Comparison of ENCODE assay signal across 8 cellular contexts in the genomic region with DNA sequence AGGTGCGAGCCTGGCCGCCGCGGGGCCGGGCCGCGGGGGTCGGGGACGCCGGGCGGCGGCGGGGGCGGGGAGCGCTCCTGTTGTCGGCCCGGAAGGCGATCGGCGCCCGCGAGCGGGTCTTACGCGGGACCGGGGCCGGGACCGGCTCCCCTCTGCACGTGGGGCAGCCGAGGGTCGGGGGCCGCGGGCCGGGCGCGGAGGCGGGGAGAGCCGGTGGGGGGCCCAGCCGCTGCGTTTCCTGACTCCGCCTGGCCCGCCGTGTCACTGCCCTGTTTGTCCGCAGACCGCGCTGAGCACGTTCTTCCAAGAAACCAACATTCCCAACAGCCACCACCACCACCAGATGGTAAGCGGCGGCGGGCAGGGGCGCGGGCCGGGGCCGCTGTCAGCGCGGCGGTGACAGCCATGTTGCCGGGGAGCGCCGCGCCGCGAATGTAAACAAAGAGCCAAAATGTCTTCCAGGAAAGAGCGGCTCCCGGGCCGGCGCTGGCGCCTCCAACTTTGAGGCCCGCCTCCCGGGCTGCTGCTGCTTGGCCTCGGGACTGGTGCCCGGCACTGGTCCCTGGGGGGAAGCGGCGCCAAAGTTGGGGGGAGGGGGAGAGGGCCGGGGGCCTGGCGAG. TPM values are rescaled to one million over a fixed set of nuclear protein-coding genes. Genes with fewer than 3 reads are reported as not detected.
DNase-seq lines count a peak whose midpoint lies in the region; ATAC-seq and TF ChIP-seq lines count a peak whose summit lies in the region.

No MANE protein-coding gene starts in this region.

- H3K36me3 Mint-ChIP-seq in naive thymus-derived CD4-positive, alpha-beta T cell: peaks cover 0 to 38% (median 9%) of the 10 kb centered on the region in 5 donors

- H3K9me3 ChIP-seq in esophagus squamous epithelium: no peaks in the 10 kb centered on the region
- H3K9me3 ChIP-seq in naive thymus-derived CD4-positive, alpha-beta T cell (ENCODE audit: control insufficient read depth in 2 of 3, low read length in 3 of 3): no peaks in the 10 kb centered on the region

- WGBS in esophagus squamous epithelium, 2 donors: no CpG with 5 or more reads among the region's 76 CpGs

- H3K9me3 Mint-ChIP-seq in naive thymus-derived CD4-positive, alpha-beta T cell: no peaks in the 10 kb centered on the region

- peak overlapping the region; percentile 89 to 99 (median 94) for H3K4me3 ChIP-seq in esophagus squamous epithelium
- H3K4me3 ChIP-seq in naive thymus-derived CD4-positive, alpha-beta T cell (ENCODE audit: low read length): peak overlapping the region; percentile 71

- intact Hi-C loops in esophagus squamous epithelium (cut with DNase I): no loop called here
- intact Hi-C loops in naive thymus-derived CD4-positive, alpha-beta T cell (cut with micrococcal nuclease): loop anchor here (1.0 to 5.0 kb wide), 9 partner anchors 9 to 483 kb away; partner anchors contain the start of genes FOXJ1 (in 1 of the 2), UNK (in 1 of the 2) and WBP2 (in 1 of the 2)

- peak overlapping the region; percentile 81 to 96 (median 93) for H3K27ac Mint-ChIP-seq in naive thymus-derived CD4-positive, alpha-beta T cell

- peaks cover 0 to 3% (median 0%) of the 10 kb centered on the region in 5 donors for H3K27me3 Mint-ChIP-seq in naive thymus-derived CD4-positive, alpha-beta T cell

- H3K4me1 ChIP-seq in esophagus squamous epithelium: peaks cover 60 to 83% (median 64%) of the 10 kb centered on the region in 3 donors
- peaks cover 48 to 60% of the 10 kb centered on the region in 2 donors for H3K4me1 ChIP-seq in naive thymus-derived CD4-positive, alpha-beta T cell (ENCODE audit: control insufficient read depth in 2 of 2, insufficient read depth in 2 of 2, low read length in 2 of 2)

- H3K4me3 Mint-ChIP-seq in naive thymus-derived CD4-positive, alpha-beta T cell: peak overlapping the region; percentile 87 to 95 (median 92)

- DNase-seq in NCI-H1092 treated with DMSO at 0.1 percent for 48 hours (lab: John Stamatoyannopoulos, UW) (peak; percentile 34), NCI-H1092 (lab: John Stamatoyannopoulos, UW) (no peak), NCI-H146 (lab: John Stamatoyannopoulos, UW) (peak; percentile 56), esophagus squamous epithelium (lab: John Stamatoyannopoulos, UW) (no peak), DMS79 (lab: John Stamatoyannopoulos, UW) (no peak), DMS153 treated with DMSO at 0.1 percent for 48 hours (lab: John Stamatoyannopoulos, UW; ENCODE audit: unreplicated experiment) (no peak)
- peak; percentile 63 to 69 for DNase-seq in activated T-cell treated with anti-CD3 and anti-CD28 coated beads, Interleukin-2, amount 50 U/mL, for 48 hours
- DNase-seq in naive thymus-derived CD4-positive, alpha-beta T cell: peak; percentile 48 to 74 (median 66)

- H3K36me3 ChIP-seq in esophagus squamous epithelium: peaks cover 0 to 21% (median 9%) of the 10 kb centered on the region in 3 donors
- peaks cover 0 to 31% (median 0%) of the 10 kb centered on the region in 3 experiments for H3K36me3 ChIP-seq in naive thymus-derived CD4-positive, alpha-beta T cell (ENCODE audit: control insufficient read depth in 2 of 3, insufficient read depth in 3 of 3, low read length in 3 of 3)

- H3K27ac ChIP-seq in esophagus squamous epithelium: peak overlapping the region; percentile 98 to 100 (median 98)
- peak overlapping the region; percentile 92 for H3K27ac ChIP-seq in naive thymus-derived CD4-positive, alpha-beta T cell (ENCODE audit: low read depth, low read length)

- no peaks in the 10 kb centered on the region for H3K27me3 ChIP-seq in esophagus squamous epithelium
- no peaks in the 10 kb centered on the region for H3K27me3 ChIP-seq in naive thymus-derived CD4-positive, alpha-beta T cell (ENCODE audit: control insufficient read depth in 2 of 2, insufficient read depth in 2 of 2, low read length in 2 of 2)

- H3K4me1 Mint-ChIP-seq in naive thymus-derived CD4-positive, alpha-beta T cell: peaks cover 47 to 69% (median 62%) of the 10 kb centered on the region in 7 donors

- CTCF ChIA-PET in naive thymus-derived CD4-positive, alpha-beta T cell (lab: Charles Lee): interaction anchor here (1.0 to 5.2 kb wide), 10 partner anchors 9 to 266 kb away, joined by 3 to 20 read pairs (median 4); partner anchors contain the start of gene CDK3

- peak in 1 of 6 experiments; percentile 13 for TF ChIP-seq CTCF in esophagus squamous epithelium (IDR thresholded peaks at IDR 0.05)

- POLR2A ChIA-PET in naive thymus-derived CD4-positive, alpha-beta T cell (lab: Charles Lee): interaction anchor here (0.9 to 19.9 kb wide), 18 partner anchors 9 to 1692 kb away, joined by 3 to 375 read pairs (median 11); partner anchors contain the start of gene RNF157

- no peak for ATAC-seq in naive thymus-derived CD4-positive, alpha-beta T cell

- peak in 1 of 4 donors; percentile 14 for TF ChIP-seq POLR2A in esophagus squamous epithelium (IDR thresholded peaks at IDR 0.05)

RNA-seq across cellular contexts. Expression of gene UBALD2, which starts 0.6 kb away (rescaled TPM):
- total RNA-seq in esophagus squamous epithelium: 10 to 100 TPM in 3 of 4 donors, 1 to 10 TPM in 1; 7.9 to 27.2 (median 13.6) TPM
- 100 to 1,000 TPM; 103 to 263 (median 241) TPM for total RNA-seq in naive thymus-derived CD4-positive, alpha-beta T cell
- 10 to 100 TPM in 1 of 2 donors, 1 to 10 TPM in 1; 6.9 to 11.1 TPM for polyA plus RNA-seq in naive thymus-derived CD4-positive, alpha-beta T cell

RNA-seq across cellular contexts. Expression of gene RNF157, which starts 25.4 kb away (rescaled TPM):
- total RNA-seq in esophagus squamous epithelium: 1 to 10 TPM in 1 of 4 donors, under 1 TPM in 3; 0.11 to 3.4 (median 0.26) TPM
- total RNA-seq in naive thymus-derived CD4-positive, alpha-beta T cell: 10 to 100 TPM; 49.2 to 96.3 (median 50.8) TPM
- 10 to 100 TPM; 10.4 to 17.3 TPM for polyA plus RNA-seq in naive thymus-derived CD4-positive, alpha-beta T cell

RNA-seq across cellular contexts. Expression of gene QRICH2, which starts 42.3 kb away (rescaled TPM):
- total RNA-seq in esophagus squamous epithelium: 1 to 10 TPM; 1.1 to 2.8 (median 1.8) TPM
- total RNA-seq in naive thymus-derived CD4-positive, alpha-beta T cell: 1 to 10 TPM; 2.1 to 6.8 (median 4.0) TPM
- under 1 TPM; 0.09 to 0.71 TPM for polyA plus RNA-seq in naive thymus-derived CD4-positive, alpha-beta T cell

Comparison
In these comparisons a context has a peak if more than half of its experiments do, and no peak if none do; other contexts are left out.
1. DNase-seq: peak in NCI-H1092 treated with DMSO at 0.1 percent for 48 hours (single experiment), NCI-H146 (single experiment), activated T-cell treated with anti-CD3 and anti-CD28 coated beads, Interleukin-2, amount 50 U/mL, for 48 hours (2 of 2) and naive thymus-derived CD4-positive, alpha-beta T cell (9 of 9); none in NCI-H1092 (single experiment), esophagus squamous epithelium (single experiment), DMS79 (single experiment) and DMS153 treated with DMSO at 0.1 percent for 48 hours (single experiment).
2. RNA of gene RNF157, which starts 25.4 kb away (total RNA-seq): 49.2 to 96.3 TPM in naive thymus-derived CD4-positive, alpha-beta T cell; 0.11 to 3.4 TPM in esophagus squamous epithelium; every median in the first group is over 10 times any median in the second.